ENCODE assay signal across 1 cellular context in the genomic region with DNA sequence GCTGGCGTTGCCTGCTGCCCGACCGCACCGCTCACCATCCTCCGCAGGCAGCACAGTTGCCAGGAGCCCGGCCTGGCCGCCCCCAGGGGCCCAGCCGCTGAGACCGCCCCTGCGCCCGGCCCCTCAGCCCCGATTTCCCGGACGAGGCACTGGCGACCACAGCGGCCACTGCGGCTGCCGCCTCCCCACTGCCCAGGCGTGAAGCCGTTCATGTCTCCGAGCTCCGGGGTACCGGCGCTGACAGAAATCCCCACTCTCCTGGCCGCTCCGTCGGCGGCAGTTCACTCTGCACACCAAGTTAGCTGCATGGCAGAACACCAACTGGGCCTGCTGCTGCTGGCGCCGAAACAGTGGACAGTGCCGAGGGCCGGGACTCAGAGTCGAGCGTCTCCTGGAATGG.
TF ChIP-seq lines count a peak whose summit lies in the region.

No MANE protein-coding gene starts in this region.

TF ChIP-seq in K562, 482 proteins besides CTCF, POLR2A, EP300 and RAD21:
- no peak for TF ChIP-seq SREBF1 (IDR thresholded peaks at IDR 0.05; ENCODE audit: borderline replicate concordance, low read depth, low read length)
- TF ChIP-seq TGIF2 (CRISPR knock-in tag; IDR thresholded peaks at IDR 0.05): no peak
- TF ChIP-seq DIDO1 (tag; IDR thresholded peaks at IDR 0.05; ENCODE audit: low read depth): no peak
- TF ChIP-seq POLR2G (IDR thresholded peaks at IDR 0.05; ENCODE audit: low read depth, low read length): peak; percentile 45; the same call in 1 of the 2 replicates
- TF ChIP-seq, protein P1, sequence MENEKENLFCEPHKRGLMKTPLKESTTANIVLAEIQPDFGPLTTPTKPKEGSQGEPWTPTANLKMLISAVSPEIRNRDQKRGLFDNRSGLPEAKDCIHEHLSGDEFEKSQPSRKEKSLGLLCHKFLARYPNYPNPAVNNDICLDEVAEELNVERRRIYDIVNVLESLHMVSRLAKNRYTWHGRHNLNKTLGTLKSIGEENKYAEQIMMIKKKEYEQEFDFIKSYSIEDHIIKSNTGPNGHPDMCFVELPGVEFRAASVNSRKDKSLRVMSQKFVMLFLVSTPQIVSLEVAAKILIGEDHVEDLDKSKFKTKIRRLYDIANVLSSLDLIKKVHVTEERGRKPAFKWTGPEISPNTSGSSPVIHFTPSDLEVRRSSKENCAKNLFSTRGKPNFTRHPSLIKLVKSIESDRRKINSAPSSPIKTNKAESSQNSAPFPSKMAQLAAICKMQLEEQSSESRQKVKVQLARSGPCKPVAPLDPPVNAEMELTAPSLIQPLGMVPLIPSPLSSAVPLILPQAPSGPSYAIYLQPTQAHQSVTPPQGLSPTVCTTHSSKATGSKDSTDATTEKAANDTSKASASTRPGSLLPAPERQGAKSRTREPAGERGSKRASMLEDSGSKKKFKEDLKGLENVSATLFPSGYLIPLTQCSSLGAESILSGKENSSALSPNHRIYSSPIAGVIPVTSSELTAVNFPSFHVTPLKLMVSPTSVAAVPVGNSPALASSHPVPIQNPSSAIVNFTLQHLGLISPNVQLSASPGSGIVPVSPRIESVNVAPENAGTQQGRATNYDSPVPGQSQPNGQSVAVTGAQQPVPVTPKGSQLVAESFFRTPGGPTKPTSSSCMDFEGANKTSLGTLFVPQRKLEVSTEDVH (IDR thresholded peaks at IDR 0.05; ENCODE audit: low read depth, partially characterized antibody): no peak
- TF ChIP-seq CBX1 (IDR thresholded peaks at IDR 0.05; ENCODE audit: low read depth): no peak
- TF ChIP-seq ZC3H8 (IDR thresholded peaks at IDR 0.05): no peak
- TF ChIP-seq CBFB (CRISPR knock-in tag; IDR thresholded peaks at IDR 0.05): no peak
- TF ChIP-seq, protein P2, sequence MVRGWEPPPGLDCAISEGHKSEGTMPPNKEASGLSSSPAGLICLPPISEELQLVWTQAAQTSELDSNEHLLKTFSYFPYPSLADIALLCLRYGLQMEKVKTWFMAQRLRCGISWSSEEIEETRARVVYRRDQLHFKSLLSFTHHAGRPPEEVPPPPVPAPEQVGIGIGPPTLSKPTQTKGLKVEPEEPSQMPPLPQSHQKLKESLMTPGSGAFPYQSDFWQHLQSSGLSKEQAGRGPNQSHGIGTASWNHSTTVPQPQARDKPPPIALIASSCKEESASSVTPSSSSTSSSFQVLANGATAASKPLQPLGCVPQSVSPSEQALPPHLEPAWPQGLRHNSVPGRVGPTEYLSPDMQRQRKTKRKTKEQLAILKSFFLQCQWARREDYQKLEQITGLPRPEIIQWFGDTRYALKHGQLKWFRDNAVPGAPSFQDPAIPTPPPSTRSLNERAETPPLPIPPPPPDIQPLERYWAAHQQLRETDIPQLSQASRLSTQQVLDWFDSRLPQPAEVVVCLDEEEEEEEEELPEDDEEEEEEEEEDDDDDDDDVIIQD (CRISPR knock-in tag; IDR thresholded peaks at IDR 0.05): no peak
- TF ChIP-seq ZSCAN29 (IDR thresholded peaks at IDR 0.05): no peak
- TF ChIP-seq CBX3 (IDR thresholded peaks at IDR 0.05; ENCODE audit: borderline replicate concordance in 1 of 2, low read length in 2 of 2): no peak
- TF ChIP-seq ETV6 (IDR thresholded peaks at IDR 0.05; ENCODE audit: borderline replicate concordance in 1 of 2, low read depth in 2 of 2, low read length in 1 of 2): no peak
- no peak for TF ChIP-seq ETV6 (CRISPR knock-in tag; IDR thresholded peaks at IDR 0.05; ENCODE audit: borderline replicate concordance)
- TF ChIP-seq, protein P3, sequence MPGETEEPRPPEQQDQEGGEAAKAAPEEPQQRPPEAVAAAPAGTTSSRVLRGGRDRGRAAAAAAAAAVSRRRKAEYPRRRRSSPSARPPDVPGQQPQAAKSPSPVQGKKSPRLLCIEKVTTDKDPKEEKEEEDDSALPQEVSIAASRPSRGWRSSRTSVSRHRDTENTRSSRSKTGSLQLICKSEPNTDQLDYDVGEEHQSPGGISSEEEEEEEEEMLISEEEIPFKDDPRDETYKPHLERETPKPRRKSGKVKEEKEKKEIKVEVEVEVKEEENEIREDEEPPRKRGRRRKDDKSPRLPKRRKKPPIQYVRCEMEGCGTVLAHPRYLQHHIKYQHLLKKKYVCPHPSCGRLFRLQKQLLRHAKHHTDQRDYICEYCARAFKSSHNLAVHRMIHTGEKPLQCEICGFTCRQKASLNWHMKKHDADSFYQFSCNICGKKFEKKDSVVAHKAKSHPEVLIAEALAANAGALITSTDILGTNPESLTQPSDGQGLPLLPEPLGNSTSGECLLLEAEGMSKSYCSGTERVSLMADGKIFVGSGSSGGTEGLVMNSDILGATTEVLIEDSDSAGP (CRISPR knock-in tag; IDR thresholded peaks at IDR 0.05): no peak
- TF ChIP-seq ZNF311 (CRISPR knock-in tag; IDR thresholded peaks at IDR 0.05): no peak
- 0 out of 2 replicates have a peak, but pooled peaks have one; percentile 46 for TF ChIP-seq RBM14 (IDR thresholded peaks at IDR 0.05; ENCODE audit: borderline replicate concordance, insufficient read depth, low read depth, low read length)
- TF ChIP-seq ZSCAN32 (CRISPR knock-in tag; IDR thresholded peaks at IDR 0.05): no peak
- no peak for TF ChIP-seq GABPB2 (CRISPR knock-in tag; conservative IDR thresholded peaks at IDR 0.05)
- TF ChIP-seq, protein P4, sequence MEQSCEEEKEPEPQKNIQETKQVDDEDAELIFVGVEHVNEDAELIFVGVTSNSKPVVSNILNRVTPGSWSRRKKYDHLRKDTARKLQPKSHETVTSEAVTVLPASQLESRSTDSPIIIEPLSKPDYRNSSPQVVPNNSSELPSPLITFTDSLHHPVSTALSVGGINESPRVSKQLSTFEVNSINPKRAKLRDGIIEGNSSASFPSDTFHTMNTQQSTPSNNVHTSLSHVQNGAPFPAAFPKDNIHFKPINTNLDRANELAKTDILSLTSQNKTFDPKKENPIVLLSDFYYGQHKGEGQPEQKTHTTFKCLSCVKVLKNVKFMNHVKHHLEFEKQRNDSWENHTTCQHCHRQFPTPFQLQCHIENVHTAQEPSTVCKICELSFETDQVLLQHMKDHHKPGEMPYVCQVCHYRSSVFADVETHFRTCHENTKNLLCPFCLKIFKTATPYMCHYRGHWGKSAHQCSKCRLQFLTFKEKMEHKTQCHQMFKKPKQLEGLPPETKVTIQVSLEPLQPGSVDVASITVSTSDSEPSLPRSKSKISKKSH (CRISPR knock-in tag; IDR thresholded peaks at IDR 0.05): no peak
- no peak for TF ChIP-seq PPARD (CRISPR knock-in tag; IDR thresholded peaks at IDR 0.05)
- TF ChIP-seq, protein P5, sequence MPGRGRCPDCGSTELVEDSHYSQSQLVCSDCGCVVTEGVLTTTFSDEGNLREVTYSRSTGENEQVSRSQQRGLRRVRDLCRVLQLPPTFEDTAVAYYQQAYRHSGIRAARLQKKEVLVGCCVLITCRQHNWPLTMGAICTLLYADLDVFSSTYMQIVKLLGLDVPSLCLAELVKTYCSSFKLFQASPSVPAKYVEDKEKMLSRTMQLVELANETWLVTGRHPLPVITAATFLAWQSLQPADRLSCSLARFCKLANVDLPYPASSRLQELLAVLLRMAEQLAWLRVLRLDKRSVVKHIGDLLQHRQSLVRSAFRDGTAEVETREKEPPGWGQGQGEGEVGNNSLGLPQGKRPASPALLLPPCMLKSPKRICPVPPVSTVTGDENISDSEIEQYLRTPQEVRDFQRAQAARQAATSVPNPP (IDR thresholded peaks at IDR 0.05; ENCODE audit: borderline replicate concordance, insufficient read depth, insufficient read length): no peak
- no peak for TF ChIP-seq FOSL1 (tag; conservative IDR thresholded peaks at IDR 0.05)
- no peak for TF ChIP-seq TBP (optimal IDR thresholded peaks at IDR 0.05; ENCODE audit: low read depth, low read length)
- TF ChIP-seq, protein P6, sequence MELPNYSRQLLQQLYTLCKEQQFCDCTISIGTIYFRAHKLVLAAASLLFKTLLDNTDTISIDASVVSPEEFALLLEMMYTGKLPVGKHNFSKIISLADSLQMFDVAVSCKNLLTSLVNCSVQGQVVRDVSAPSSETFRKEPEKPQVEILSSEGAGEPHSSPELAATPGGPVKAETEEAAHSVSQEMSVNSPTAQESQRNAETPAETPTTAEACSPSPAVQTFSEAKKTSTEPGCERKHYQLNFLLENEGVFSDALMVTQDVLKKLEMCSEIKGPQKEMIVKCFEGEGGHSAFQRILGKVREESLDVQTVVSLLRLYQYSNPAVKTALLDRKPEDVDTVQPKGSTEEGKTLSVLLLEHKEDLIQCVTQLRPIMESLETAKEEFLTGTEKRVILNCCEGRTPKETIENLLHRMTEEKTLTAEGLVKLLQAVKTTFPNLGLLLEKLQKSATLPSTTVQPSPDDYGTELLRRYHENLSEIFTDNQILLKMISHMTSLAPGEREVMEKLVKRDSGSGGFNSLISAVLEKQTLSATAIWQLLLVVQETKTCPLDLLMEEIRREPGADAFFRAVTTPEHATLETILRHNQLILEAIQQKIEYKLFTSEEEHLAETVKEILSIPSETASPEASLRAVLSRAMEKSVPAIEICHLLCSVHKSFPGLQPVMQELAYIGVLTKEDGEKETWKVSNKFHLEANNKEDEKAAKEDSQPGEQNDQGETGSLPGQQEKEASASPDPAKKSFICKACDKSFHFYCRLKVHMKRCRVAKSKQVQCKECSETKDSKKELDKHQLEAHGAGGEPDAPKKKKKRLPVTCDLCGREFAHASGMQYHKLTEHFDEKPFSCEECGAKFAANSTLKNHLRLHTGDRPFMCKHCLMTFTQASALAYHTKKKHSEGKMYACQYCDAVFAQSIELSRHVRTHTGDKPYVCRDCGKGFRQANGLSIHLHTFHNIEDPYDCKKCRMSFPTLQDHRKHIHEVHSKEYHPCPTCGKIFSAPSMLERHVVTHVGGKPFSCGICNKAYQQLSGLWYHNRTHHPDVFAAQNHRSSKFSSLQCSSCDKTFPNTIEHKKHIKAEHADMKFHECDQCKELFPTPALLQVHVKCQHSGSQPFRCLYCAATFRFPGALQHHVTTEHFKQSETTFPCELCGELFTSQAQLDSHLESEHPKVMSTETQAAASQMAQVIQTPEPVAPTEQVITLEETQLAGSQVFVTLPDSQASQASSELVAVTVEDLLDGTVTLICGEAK (IDR thresholded peaks at IDR 0.05): no peak
- TF ChIP-seq, protein P6 (CRISPR knock-in tag; IDR thresholded peaks at IDR 0.05): no peak
- peak; percentile 52 for TF ChIP-seq RBFOX2 (IDR thresholded peaks at IDR 0.05; ENCODE audit: low read depth, low read length)
- no peak for TF ChIP-seq SMC3 (conservative IDR thresholded peaks at IDR 0.05; ENCODE audit: insufficient read depth, low read depth, low read length)
- no peak for TF ChIP-seq PTTG1 (tag; IDR thresholded peaks at IDR 0.05; ENCODE audit: low read depth)
- TF ChIP-seq PCBP1 (IDR thresholded peaks at IDR 0.05; ENCODE audit: low read depth, low read length, poor library complexity, severe bottlenecking): peak; percentile 49
- TF ChIP-seq, protein P7, sequence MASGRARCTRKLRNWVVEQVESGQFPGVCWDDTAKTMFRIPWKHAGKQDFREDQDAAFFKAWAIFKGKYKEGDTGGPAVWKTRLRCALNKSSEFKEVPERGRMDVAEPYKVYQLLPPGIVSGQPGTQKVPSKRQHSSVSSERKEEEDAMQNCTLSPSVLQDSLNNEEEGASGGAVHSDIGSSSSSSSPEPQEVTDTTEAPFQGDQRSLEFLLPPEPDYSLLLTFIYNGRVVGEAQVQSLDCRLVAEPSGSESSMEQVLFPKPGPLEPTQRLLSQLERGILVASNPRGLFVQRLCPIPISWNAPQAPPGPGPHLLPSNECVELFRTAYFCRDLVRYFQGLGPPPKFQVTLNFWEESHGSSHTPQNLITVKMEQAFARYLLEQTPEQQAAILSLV (tag; IDR thresholded peaks at IDR 0.05): no peak
